Comparison of ENCODE assay signal across 10 cellular contexts in the genomic region with DNA sequence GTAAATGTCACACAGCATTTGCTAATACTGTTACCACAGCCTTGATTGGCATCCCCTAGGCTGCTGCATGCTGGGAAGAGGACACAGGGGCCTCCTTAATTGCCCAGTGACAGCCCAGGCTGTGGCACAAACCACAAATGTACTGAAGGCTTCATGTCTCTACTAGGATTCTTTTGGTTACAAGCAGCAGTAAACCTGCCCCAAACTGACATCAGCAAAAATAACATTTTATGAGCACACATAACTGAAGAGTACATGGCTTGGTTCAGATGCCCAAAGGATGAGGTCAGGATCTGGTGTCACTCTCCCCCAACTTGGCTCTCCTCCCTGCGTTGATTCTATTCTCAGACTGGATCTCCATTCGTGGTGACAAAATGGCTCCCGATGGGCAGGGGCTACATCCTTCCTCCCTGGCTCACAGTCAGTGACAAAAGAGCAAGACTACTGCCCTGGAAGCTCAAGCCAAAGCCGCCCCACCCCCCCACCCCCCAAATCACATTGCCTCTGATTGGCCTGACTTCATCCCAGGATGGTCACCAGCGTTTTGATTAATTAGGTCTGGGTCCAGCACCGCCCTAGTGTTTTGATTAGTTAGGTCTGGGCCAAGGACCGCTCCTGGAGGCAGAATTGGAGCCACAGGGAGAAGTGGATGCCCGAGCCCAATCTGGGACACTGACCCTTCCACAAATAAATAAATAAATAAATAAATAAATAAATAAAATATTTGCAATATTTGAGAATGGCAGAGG.
A peak's percentile ranks its signal among the peaks of the same experiment; 100 is the strongest.
DNase-seq lines count a peak whose midpoint lies in the region; ATAC-seq, FAIRE-seq and TF ChIP-seq lines count a peak whose summit lies in the region.
"Had no signal": no experiment of that assay in that cellular context is flagged by ENCODE, and none has a peak within 500 bp of the region (broad histone marks: within the 10 kb centered on the region; RNA-seq: fewer than 3 reads in every experiment).

No MANE protein-coding gene starts in this region.

- no peak overlapping the region for H3K27ac ChIP-seq in caudate nucleus (ENCODE audit: low read depth, low read length)

- no peak for FAIRE-seq in H54 (lab: Jason Lieb, UNC)

- ATAC-seq in T-helper 17 cell (no peak), HG02885 (IDR thresholded peaks at IDR 0.05; ENCODE audit: poor library complexity, unreplicated experiment) (no peak)
- ATAC-seq in stimulated activated effector memory CD8-positive, alpha-beta T cell treated with anti-CD3 and anti-CD28 coated beads, Interleukin-12 subunit alpha, Interleukin-12 subunit beta, amount 100 ng/mL, for 72 hours, result peak; percentile 11

- H3K27ac Mint-ChIP-seq in T-helper 17 cell, result peak overlapping the region; percentile 41
- H3K27ac Mint-ChIP-seq in stimulated activated effector memory CD8-positive, alpha-beta T cell treated with anti-CD3 and anti-CD28 coated beads, Interleukin-12 subunit alpha, Interleukin-12 subunit beta, amount 100 ng/mL, for 72 hours, result peak overlapping the region; percentile 48

- H3K4me3 Mint-ChIP-seq in T-helper 17 cell, result no peak overlapping the region
- no peak overlapping the region for H3K4me3 Mint-ChIP-seq in stimulated activated effector memory CD8-positive, alpha-beta T cell treated with anti-CD3 and anti-CD28 coated beads, Interleukin-12 subunit alpha, Interleukin-12 subunit beta, amount 100 ng/mL, for 72 hours

- no peaks in the 10 kb centered on the region for H3K9me3 ChIP-seq in T-helper 17 cell (ENCODE audit: control insufficient read depth, low read length, poor library complexity, severe bottlenecking)

- no peak for TF ChIP-seq POLR2A in H54 (IDR thresholded peaks at IDR 0.05; ENCODE audit: low read depth, low read length)

- H3K4me3 ChIP-seq in fibroblast of pulmonary artery (replicated peaks; ENCODE audit: low read depth, low read length), result no peak overlapping the region

- no peak for TF ChIP-seq CTCF in fibroblast of pulmonary artery (IDR thresholded peaks at IDR 0.05; ENCODE audit: low read length, missing control alignments)

- H3K4me1 Mint-ChIP-seq in T-helper 17 cell, result peaks cover 15% of the 10 kb centered on the region
- H3K4me1 Mint-ChIP-seq in stimulated activated effector memory CD8-positive, alpha-beta T cell treated with anti-CD3 and anti-CD28 coated beads, Interleukin-12 subunit alpha, Interleukin-12 subunit beta, amount 100 ng/mL, for 72 hours, result peaks cover 70% of the 10 kb centered on the region

- H3K9me3 Mint-ChIP-seq in stimulated activated effector memory CD8-positive, alpha-beta T cell treated with anti-CD3 and anti-CD28 coated beads, Interleukin-12 subunit alpha, Interleukin-12 subunit beta, amount 100 ng/mL, for 72 hours, result no peaks in the 10 kb centered on the region

- H3K36me3 Mint-ChIP-seq in T-helper 17 cell (ENCODE audit: low read depth), result no peaks in the 10 kb centered on the region
- H3K36me3 Mint-ChIP-seq in stimulated activated effector memory CD8-positive, alpha-beta T cell treated with anti-CD3 and anti-CD28 coated beads, Interleukin-12 subunit alpha, Interleukin-12 subunit beta, amount 100 ng/mL, for 72 hours, result no peaks in the 10 kb centered on the region

- no peaks in the 10 kb centered on the region for H3K27me3 Mint-ChIP-seq in T-helper 17 cell

- DNase-seq in H54 (ENCODE audit: insufficient read length, low spot score), result peak; percentile 23
- DNase-seq in T-helper 17 cell, result no peak
- peak; percentile 17 for DNase-seq in fibroblast of pulmonary artery (ENCODE audit: low read depth)
- DNase-seq in stimulated activated effector memory CD8-positive, alpha-beta T cell treated with anti-CD3 and anti-CD28 coated beads, Interleukin-12 subunit alpha, Interleukin-12 subunit beta, amount 100 ng/mL, for 72 hours (ENCODE audit: low spot score in 2 of 2), result no peak
- DNase-seq in NCI-H524 (lab: John Stamatoyannopoulos, UW), result no peak
- DNase-seq in caudate nucleus (lab: John Stamatoyannopoulos, UW), result no peak
- DNase-seq in activated CD4-positive, alpha-beta T cell treated with anti-CD3 and anti-CD28 coated beads for 1 hour, result no peak
- DNase-seq: cerebellar nuclear complex, GF-D8 had no signal

Comparison
In these comparisons a context has a peak if more than half of its experiments do, and no peak if none do; other contexts are left out.
1. DNase-seq: peak in H54 (single experiment) and fibroblast of pulmonary artery (single experiment); none in T-helper 17 cell (0 of 3), stimulated activated effector memory CD8-positive, alpha-beta T cell treated with anti-CD3 and anti-CD28 coated beads, Interleukin-12 subunit alpha, Interleukin-12 subunit beta, amount 100 ng/mL, for 72 hours (0 of 2), NCI-H524 (0 of 2), caudate nucleus (0 of 61) and activated CD4-positive, alpha-beta T cell treated with anti-CD3 and anti-CD28 coated beads for 1 hour (single experiment).